8 cellular contexts compared by ENCODE assay signal in the genomic region with DNA sequence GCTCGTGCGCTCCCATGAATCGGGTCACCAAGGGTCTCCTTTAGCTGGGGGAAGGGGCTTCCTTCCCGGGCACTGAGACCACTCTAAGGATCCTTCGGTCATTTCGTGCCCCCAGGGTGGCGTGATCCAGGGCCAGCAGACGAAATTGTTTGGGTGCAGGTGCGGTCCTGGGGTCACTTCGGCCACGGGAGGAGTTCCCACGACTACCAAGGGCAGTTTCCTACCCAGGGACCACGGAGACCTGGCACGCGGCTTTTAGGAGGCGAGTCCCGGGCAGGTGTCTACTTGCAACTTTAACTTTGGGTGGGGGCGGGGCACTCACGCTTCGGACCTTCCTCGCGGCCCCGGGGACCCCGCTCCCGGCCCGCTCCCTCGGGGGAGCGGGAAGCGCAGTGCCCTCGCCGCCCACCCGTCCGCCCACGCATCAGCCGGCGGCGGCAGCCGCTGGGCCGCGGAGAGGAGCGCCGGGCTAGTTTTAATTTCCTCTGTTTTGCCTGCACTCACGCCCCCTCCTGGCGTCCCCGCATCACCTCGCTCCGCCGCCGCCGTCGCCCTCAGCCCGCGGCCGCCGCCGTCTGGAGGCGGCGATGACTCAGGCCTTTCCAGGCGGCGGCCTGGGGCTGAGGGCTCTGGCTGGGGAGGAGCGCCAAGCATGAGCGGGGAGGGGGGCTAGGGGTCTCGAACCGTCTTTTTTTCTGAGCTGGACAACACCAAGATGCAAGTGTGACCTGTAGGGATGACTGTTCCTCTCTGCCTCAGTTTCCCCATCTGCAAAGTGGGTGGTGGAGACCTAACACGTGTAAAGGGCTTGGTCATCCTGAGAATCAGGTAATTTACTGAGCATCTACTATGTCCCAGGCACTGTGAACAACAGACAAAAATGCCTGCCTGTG. TPM values are rescaled to one million over a fixed set of nuclear protein-coding genes. Genes with fewer than 3 reads are reported as not detected.
DNase-seq lines count a peak whose midpoint lies in the region; ATAC-seq and TF ChIP-seq lines count a peak whose summit lies in the region.

No MANE protein-coding gene starts in this region.

- no peaks in the 10 kb centered on the region for H3K36me3 Mint-ChIP-seq in nephron progenitor cell (ENCODE audit: low read depth)

- peaks cover 0 to 21% (median 16%) of the 10 kb centered on the region in 4 donors for H3K4me1 ChIP-seq in Peyer's patch

- no peaks in the 10 kb centered on the region for H3K36me3 ChIP-seq in Peyer's patch

- H3K4me1 Mint-ChIP-seq in nephron progenitor cell = peaks cover 19% of the 10 kb centered on the region

- H3K27ac Mint-ChIP-seq in nephron progenitor cell = no peak overlapping the region

- TF ChIP-seq POLR2A in Peyer's patch (IDR thresholded peaks at IDR 0.05) = no peak

- DNase-seq in DMS153 treated with DMSO at 0.1 percent for 48 hours (lab: John Stamatoyannopoulos, UW; ENCODE audit: unreplicated experiment) (peak; percentile 3), HS-27A (ENCODE audit: low read depth) (peak; percentile 36), Peyer's patch (peak; percentile 55 to 84 (median 73)), fibroblast of gingiva (ENCODE audit: low read depth) (peak; percentile 56), nephron progenitor cell (peak; percentile 86)
- DNase-seq in activated T-cell treated with anti-CD3 and anti-CD28 coated beads, Interleukin-2, amount 50 U/mL, for 48 hours = peak; percentile 87 to 91
- DNase-seq in stimulated activated naive CD4-positive, alpha-beta T cell treated with Interleukin-2 at 50 U/mL for 16 hours (lab: John Stamatoyannopoulos, UW) = peak; percentile 79

- H3K4me3 ChIP-seq in Peyer's patch = peak overlapping the region; percentile 17 to 57 (median 50)

- H3K27me3 Mint-ChIP-seq in nephron progenitor cell (ENCODE audit: low read depth, poor library complexity) = no peaks in the 10 kb centered on the region

- H3K9me3 ChIP-seq in Peyer's patch = no peaks in the 10 kb centered on the region

- TF ChIP-seq CTCF in Peyer's patch (IDR thresholded peaks at IDR 0.05) (peak; percentile 24 to 53 (median 46)), nephron progenitor cell (IDR thresholded peaks at IDR 0.05) (peak; percentile 52)

- peak overlapping the region in 1 of 4 donors; percentile 49 for H3K27ac ChIP-seq in Peyer's patch

- peak overlapping the region; percentile 73 for H3K4me3 Mint-ChIP-seq in nephron progenitor cell

- no peaks in the 10 kb centered on the region for H3K9me3 Mint-ChIP-seq in nephron progenitor cell

- ATAC-seq in HG02973 (IDR thresholded peaks at IDR 0.05; ENCODE audit: unreplicated experiment) = no peak

- peaks cover 0 to 18% of the 10 kb centered on the region in 2 donors for H3K27me3 ChIP-seq in Peyer's patch

RNA-seq across cellular contexts. Expression of gene OLFM2, which starts 21.8 kb away (rescaled TPM):
- total RNA-seq in Peyer's patch = 1 to 10 TPM in 3 of 4 donors, not detected in 1; 1.1 to 5.3 (median 2.1) TPM

Comparison
In these comparisons a context has a peak if more than half of its experiments do, and no peak if none do; other contexts are left out.
1. DNase-seq: peak in every context shown above with its lines; median percentile 89 in activated T-cell treated with anti-CD3 and anti-CD28 coated beads, Interleukin-2, amount 50 U/mL, for 48 hours; 86 in nephron progenitor cell; 79 in stimulated activated naive CD4-positive, alpha-beta T cell treated with Interleukin-2 at 50 U/mL for 16 hours; 73 in Peyer's patch; 56 in fibroblast of gingiva; 36 in HS-27A; 3 in DMS153 treated with DMSO at 0.1 percent for 48 hours.